23 cellular contexts compared by ENCODE assay signal in the genomic region with DNA sequence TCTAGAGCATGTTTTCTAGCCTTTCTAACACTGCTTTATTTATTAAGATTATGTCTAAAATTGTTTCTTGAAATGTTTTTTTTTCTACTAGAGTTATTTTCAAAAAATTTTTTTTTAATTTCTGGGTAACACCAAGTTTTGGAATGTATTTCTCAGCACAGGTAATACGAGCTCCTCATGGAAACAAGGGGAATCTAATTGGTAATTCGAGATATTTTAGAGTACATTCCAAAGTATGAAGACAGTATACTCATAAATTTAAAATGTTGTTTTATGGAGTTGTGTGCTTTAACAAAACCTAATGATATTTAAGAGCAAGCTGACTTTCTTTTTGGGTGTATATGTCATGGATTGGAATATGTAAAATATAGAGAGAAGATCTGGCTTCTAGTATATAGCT. TPM values are rescaled to one million over a fixed set of nuclear protein-coding genes. Genes with fewer than 3 reads are reported as not detected.
DNase-seq lines count a peak whose midpoint lies in the region; ATAC-seq and TF ChIP-seq lines count a peak whose summit lies in the region.
"Had no signal": no experiment of that assay in that cellular context is flagged by ENCODE, and none has a peak within 500 bp of the region (broad histone marks: within the 10 kb centered on the region; RNA-seq: fewer than 3 reads in every experiment).

No MANE protein-coding gene starts in this region.

- 67% methylated on average over 2 of the region's 2 CpGs for WGBS in SK-N-SH (ENCODE audit: low lambda C conversion rate)
- no CpG with 5 or more reads among the region's 2 CpGs for WGBS in IMR-90 (ENCODE audit: extremely low coverage in 2 of 2, insufficient read length in 1 of 2), 2 experiments
- WGBS in aorta, 2 donors: 90 to 92% methylated on average over 2 of the region's 2 CpGs

- no peak overlapping the region for H4K91ac ChIP-seq in IMR-90 (ENCODE audit: insufficient read depth, low read depth, low read length)

- H3K9me2 ChIP-seq in SK-N-SH: no peaks in the 10 kb centered on the region

- ATAC-seq in SK-N-SH treated with all-trans-retinoic acid at 6 μM for 48 hours (peak; percentile 61), IMR-90 (ENCODE audit: low read depth) (no peak), aorta (ENCODE audit: low FRiP score) (no peak), GM18907 (IDR thresholded peaks at IDR 0.05; ENCODE audit: unreplicated experiment) (no peak)
- ATAC-seq: GM12878 had no signal

- TF ChIP-seq EP300 in SK-N-SH (IDR thresholded peaks at IDR 0.05; ENCODE audit: borderline replicate concordance in 1 of 2, low read depth in 1 of 2, low read length in 1 of 2): no peak

- H3K79me2 ChIP-seq in SK-N-SH (ENCODE audit: insufficient read depth): no peaks in the 10 kb centered on the region; the same call in 1 of the 2 replicates

- POLR2A ChIA-PET in SK-N-SH (lab: Yijun Ruan, JAX): no interaction called here
- POLR2A ChIA-PET in IMR-90 (lab: Charles Lee; ENCODE audit: unreplicated experiment): no interaction called here

- H3K9me3 ChIP-seq in SK-N-SH: no peaks in the 10 kb centered on the region
- H3K9me3 ChIP-seq in IMR-90 (ENCODE audit: control insufficient read depth, insufficient read depth, low read length): no peaks in the 10 kb centered on the region
- H3K9me3 ChIP-seq in adipocyte (ENCODE audit: control insufficient read depth, low read length): no peaks in the 10 kb centered on the region
- no peaks in the 10 kb centered on the region for H3K9me3 ChIP-seq in aorta (ENCODE audit: control insufficient read depth, low read length)
- H3K9me3 ChIP-seq: Caco-2, HAP-1 had no signal

- no TSS peak for BruUV-seq in IMR-90 (replicated peaks; lab: Mats Ljungman, UMichigan)

- H3K4me1 ChIP-seq in SK-N-SH (ENCODE audit: control insufficient read depth in 1 of 2, insufficient read depth in 2 of 2, low read depth in 1 of 2, low read length in 1 of 2) (peaks cover 9 to 29% of the 10 kb centered on the region in 2 experiments; a peak in 3 of 4 replicates), IMR-90 (ENCODE audit: control insufficient read depth, insufficient read depth, low read length) (peaks cover 7% of the 10 kb centered on the region; the same call in 1 of the 2 replicates), adipocyte (ENCODE audit: control insufficient read depth, insufficient read depth, low read length) (peaks cover 34% of the 10 kb centered on the region), aorta (ENCODE audit: control insufficient read depth in 1 of 2, insufficient read depth in 2 of 2, low read length in 2 of 2) (no peaks in the 10 kb centered on the region)
- H3K4me1 ChIP-seq: Caco-2, HAP-1 had no signal

- peaks cover 17% of the 10 kb centered on the region for H3F3A ChIP-seq in SK-N-SH (replicated peaks; ENCODE audit: insufficient read depth)

- no peak overlapping the region for H3K56ac ChIP-seq in IMR-90 (ENCODE audit: extremely low read depth, insufficient read depth, low read length)

- H3K79me1 ChIP-seq in IMR-90 (ENCODE audit: low read depth in 1 of 2, low read length in 2 of 2): peaks cover 6 to 14% of the 10 kb centered on the region in 2 experiments

- no peak overlapping the region for H2AK9ac ChIP-seq in IMR-90 (replicated peaks; ENCODE audit: low read depth, low read length, poor library complexity)

- H3K18ac ChIP-seq in IMR-90 (ENCODE audit: low read depth, low read length): no peak overlapping the region; the same call in 1 of the 2 replicates

- H2AFZ ChIP-seq in SK-N-SH (ENCODE audit: low read depth) (no peak overlapping the region), IMR-90 (replicated peaks; ENCODE audit: low read length, poor library complexity) (no peak overlapping the region)
- H2AFZ ChIP-seq: GM23248 had no signal

- no peak overlapping the region for H3K9ac ChIP-seq in SK-N-SH
- H3K9ac ChIP-seq in IMR-90 (ENCODE audit: low read depth, low read length): no peak overlapping the region
- H3K9ac ChIP-seq in adipocyte (ENCODE audit: low read length): no peak overlapping the region
- H3K9ac ChIP-seq: GM23248 had no signal

- DNase-seq in SK-N-SH: no peak
- no peak for DNase-seq in IMR-90
- peak; percentile 24 for DNase-seq in adipocyte (ENCODE audit: low read depth)
- DNase-seq in AML-193 (lab: John Stamatoyannopoulos, UW): no peak
- DNase-seq in aorta: no peak
- DNase-seq: ACHN; Caco-2; CD4-positive, alpha-beta T cell; DMS153; DMS79; GF-D8; GM23248; KBM-7 had no signal

- H3K4me3 ChIP-seq in SK-N-SH (ENCODE audit: low read depth in 2 of 2, low read length in 1 of 2) (no peak overlapping the region), IMR-90 (ENCODE audit: insufficient read depth, low read depth, low read length) (no peak overlapping the region), adipocyte (ENCODE audit: low read length) (no peak overlapping the region), aorta (ENCODE audit: low read length in 2 of 2) (no peak overlapping the region)
- H3K4me3 ChIP-seq: GM12878, GM23248, HAP-1 had no signal

- no peak overlapping the region for H3K14ac ChIP-seq in IMR-90 (replicated peaks; ENCODE audit: low read depth, low read length)

- no peak overlapping the region for H3K4me2 ChIP-seq in SK-N-SH
- H3K4me2 ChIP-seq in IMR-90 (ENCODE audit: low read depth, low read length): no peak overlapping the region

- no peaks in the 10 kb centered on the region for H4K20me1 ChIP-seq in SK-N-SH (ENCODE audit: insufficient read depth)
- H4K20me1 ChIP-seq in IMR-90 (ENCODE audit: insufficient read depth, low read length): no peaks in the 10 kb centered on the region

- H2BK20ac ChIP-seq in IMR-90 (ENCODE audit: low read depth, low read length): no peak overlapping the region

- intact Hi-C loops in IMR-90 (cut with micrococcal nuclease): loop anchor here (5.0 kb wide), 1 partner anchor 118 kb away; no protein-coding TSS in a partner anchor
- intact Hi-C loops in aorta (cut with DNase I): no loop called here

- H4K5ac ChIP-seq in IMR-90 (ENCODE audit: low read depth, low read length): no peak overlapping the region

- no peak overlapping the region for H3K23ac ChIP-seq in IMR-90 (ENCODE audit: low read depth, low read length)

- H3K4ac ChIP-seq in IMR-90 (ENCODE audit: low read depth, low read length): no peak overlapping the region

- peaks cover 33 to 66% of the 10 kb centered on the region in 2 experiments for H3K36me3 ChIP-seq in SK-N-SH (replicated peaks in 1 of 2; ENCODE audit: control insufficient read depth in 1 of 2, insufficient read depth in 2 of 2, low read length in 1 of 2)
- H3K36me3 ChIP-seq in IMR-90 (ENCODE audit: control insufficient read depth, insufficient read depth, low read length): peaks cover 3% of the 10 kb centered on the region; the same call in 1 of the 2 replicates
- peaks cover 7% of the 10 kb centered on the region for H3K36me3 ChIP-seq in adipocyte (ENCODE audit: control insufficient read depth, insufficient read depth, low read length, severe bottlenecking)
- no peaks in the 10 kb centered on the region for H3K36me3 ChIP-seq in aorta (ENCODE audit: control insufficient read depth in 1 of 2, insufficient read depth in 2 of 2, low read length in 1 of 2)

- no peak for TF ChIP-seq CTCF in SK-N-SH (IDR thresholded peaks at IDR 0.05)
- TF ChIP-seq CTCF in IMR-90 (conservative IDR thresholded peaks at IDR 0.05; ENCODE audit: low read depth, low read length): no peak

- no peak overlapping the region for H2BK15ac ChIP-seq in IMR-90 (ENCODE audit: low read depth, low read length)

- no peaks in the 10 kb centered on the region for H3K27me3 ChIP-seq in SK-N-SH (ENCODE audit: insufficient read depth)
- no peaks in the 10 kb centered on the region for H3K27me3 ChIP-seq in IMR-90 (ENCODE audit: control insufficient read depth, insufficient read depth, low read length)
- H3K27me3 ChIP-seq in adipocyte (replicated peaks; ENCODE audit: control insufficient read depth, insufficient read depth, low read length): no peaks in the 10 kb centered on the region
- H3K27me3 ChIP-seq in aorta (ENCODE audit: control insufficient read depth in 1 of 2, insufficient read depth in 2 of 2, low read length in 1 of 2): no peaks in the 10 kb centered on the region

- H2BK5ac ChIP-seq in IMR-90 (ENCODE audit: low read depth, low read length, poor library complexity, severe bottlenecking): peak overlapping the region; percentile 62

- no peak overlapping the region for H4K8ac ChIP-seq in IMR-90 (ENCODE audit: low read depth in 2 of 2, low read length in 2 of 2)

- TF ChIP-seq POLR2A in IMR-90 (IDR thresholded peaks at IDR 0.05; ENCODE audit: low read depth, low read length): no peak

- in situ Hi-C loops in IMR-90 (cut with MboI; ENCODE audit: low sequenced_read_pairs): no loop called here

- no peak overlapping the region for H2AK5ac ChIP-seq in IMR-90 (ENCODE audit: low read depth, low read length)

- TF ChIP-seq RAD21 in SK-N-SH (IDR thresholded peaks at IDR 0.05; ENCODE audit: low read length) (no peak), IMR-90 (IDR thresholded peaks at IDR 0.05; ENCODE audit: low read length) (no peak)

- CTCF ChIA-PET in SK-N-SH (lab: Yijun Ruan, JAX): interaction anchor here (0.6 to 1.1 kb wide), 2 partner anchors 12 to 119 kb away, joined by 3 to 4 read pairs; no protein-coding TSS in a partner anchor
- CTCF ChIA-PET in IMR-90 (lab: Yijun Ruan, JAX): no interaction called here

- H3K9me1 ChIP-seq in IMR-90 (ENCODE audit: insufficient read depth, low read length): peaks cover 2% of the 10 kb centered on the region; the same call in 1 of the 2 replicates

- dilution Hi-C loops in IMR-90 (cut with HindIII; ENCODE audit: low sequenced_read_pairs, unreplicated experiment): no loop called here

- H3K27ac ChIP-seq in SK-N-SH (ENCODE audit: low read depth in 2 of 2, low read length in 1 of 2) (peak overlapping the region in 1 of 2 experiments; percentile 34; a peak in 2 of 4 replicates), IMR-90 (ENCODE audit: insufficient read depth, low read length) (no peak overlapping the region), aorta (ENCODE audit: low read depth in 1 of 2, low read length in 2 of 2) (no peak overlapping the region)
- H3K27ac ChIP-seq: C4-2B, GM23248, HL-60 had no signal

- no peak overlapping the region for H2BK120ac ChIP-seq in IMR-90 (ENCODE audit: low read depth, low read length)

RNA-seq across cellular contexts. Expression of gene OMG, which starts 42.4 kb away (rescaled TPM):
- polyA plus RNA-seq in SK-N-SH (2012; rRNA removed) (0.61 and 0.99 TPM in 2 replicates), IMR-90 (2012; rRNA removed) (not detected in 2 replicates), aorta (not detected)
- 1.1 and 1.5 TPM in 2 replicates for polyA plus RNA-seq in SK-N-SH (2012; cell fraction: cytosol; rRNA removed)
- polyA plus RNA-seq in SK-N-SH (2012; cell fraction: nucleus; rRNA removed): 0.38 TPM in 1 of 2 replicates, not detected in the other
- total RNA-seq in IMR-90 (2012; rRNA removed) (0.18 TPM in 1 of 2 replicates, not detected in the other), aorta (under 1 TPM in 1 of 2 donors, not detected in 1; 0.65 TPM)
- 0.13 TPM in 1 of 2 replicates, not detected in the other for polyA plus RNA-seq in IMR-90 (2012; cell fraction: cytosol; rRNA removed)
- polyA plus RNA-seq in IMR-90 (2012; cell fraction: nucleus; rRNA removed; ENCODE audit: low replicate concordance): not detected in 2 replicates
- total RNA-seq: A172, Caco-2, Daoy, GM23248, H4 had no signal
- polyA plus RNA-seq: IgD-negative memory B cell had no signal

RNA-seq across cellular contexts. Expression of gene EVI2B, which starts 59.2 kb away (rescaled TPM):
- polyA plus RNA-seq in SK-N-SH (2012; rRNA removed) (0.64 and 0.78 TPM in 2 replicates), IMR-90 (2012; rRNA removed) (0.17 and 0.24 TPM in 2 replicates), aorta (10 to 100 TPM in 1 of 2 donors, 1 to 10 TPM in 1; 1.7 to 29.9 TPM)
- polyA plus RNA-seq in SK-N-SH (2012; cell fraction: cytosol; rRNA removed): 0.94 and 1.1 TPM in 2 replicates
- 0.04 and 0.27 TPM in 2 replicates for polyA plus RNA-seq in SK-N-SH (2012; cell fraction: nucleus; rRNA removed)
- total RNA-seq in IMR-90 (2012; rRNA removed) (under 0.01 TPM in 2 replicates), aorta (10 to 100 TPM; 12.7 to 16.9 TPM)
- 0.02 and 0.05 TPM in 2 replicates for polyA plus RNA-seq in IMR-90 (2012; cell fraction: cytosol; rRNA removed)
- 0.09 TPM in 1 of 2 replicates, not detected in the other for polyA plus RNA-seq in IMR-90 (2012; cell fraction: nucleus; rRNA removed; ENCODE audit: low replicate concordance)
- total RNA-seq: Caco-2, Daoy had no signal
